14 cellular contexts compared by ENCODE assay signal in the genomic region with DNA sequence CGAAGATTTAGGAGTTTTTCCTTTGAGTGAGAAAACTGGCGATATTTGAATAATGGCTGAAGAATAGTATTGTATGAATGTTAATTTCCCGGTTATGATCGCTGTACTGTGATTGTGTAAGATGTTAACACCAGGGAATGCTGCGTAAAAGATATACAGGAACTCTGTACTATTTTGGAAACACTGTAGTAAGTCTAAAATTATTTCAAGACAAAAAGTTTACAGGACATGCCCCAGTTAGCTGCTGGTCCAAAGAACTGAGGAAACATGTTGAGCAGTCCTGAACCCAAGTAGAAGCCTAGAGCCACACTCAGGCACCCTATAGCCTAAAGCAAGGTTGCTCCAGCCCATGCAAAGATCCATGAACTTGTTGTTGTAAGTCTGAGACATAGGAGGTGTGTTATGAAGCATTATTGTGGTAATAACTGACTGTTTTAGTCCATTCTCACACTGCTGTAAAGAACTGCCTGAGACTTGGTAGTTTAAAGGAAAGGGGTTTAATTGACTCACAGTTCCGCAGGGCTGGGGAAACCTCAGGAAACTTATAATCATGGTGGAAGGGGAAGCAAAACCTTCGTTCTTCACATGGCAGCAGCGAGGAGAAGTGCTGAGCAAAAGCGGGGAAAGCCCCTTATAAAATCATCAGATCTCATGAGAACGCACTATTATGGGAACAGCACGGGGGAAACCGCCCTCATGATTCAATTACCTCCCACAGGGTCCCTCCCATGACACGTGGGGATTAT.
DNase-seq lines count a peak whose midpoint lies in the region; ATAC-seq and TF ChIP-seq lines count a peak whose summit lies in the region.
"Had no signal": no experiment of that assay in that cellular context is flagged by ENCODE, and none has a peak within 500 bp of the region (broad histone marks: within the 10 kb centered on the region; RNA-seq: fewer than 3 reads in every experiment).

No MANE protein-coding gene starts in this region.

- no peaks in the 10 kb centered on the region for H3K36me3 ChIP-seq in upper lobe of right lung
- H3K36me3 ChIP-seq: BLaER1 had no signal

- intact Hi-C loops in upper lobe of right lung (cut with DNase I), result no loop called here

- H3K27me3 Mint-ChIP-seq in activated naive CD8-positive, alpha-beta T cell, result no peaks in the 10 kb centered on the region
- H3K27me3 Mint-ChIP-seq: progenitor cell of endocrine pancreas had no signal

- peak; percentile 10 for DNase-seq in stimulated activated CD4-positive, alpha-beta T cell treated with anti-CD3 and anti-CD28 coated beads, Interleukin-4, amount 100 ng/mL, for 1 hour
- no peak for DNase-seq in stimulated activated CD4-positive, alpha-beta T cell treated with anti-CD3 and anti-CD28 coated beads, Interleukin-12 subunit alpha, Interleukin-12 subunit beta, amount 100 ng/mL, for 4 hours
- DNase-seq in upper lobe of right lung, result no peak
- DNase-seq in Ammon's horn (ENCODE audit: low spot score), result no peak
- DNase-seq: activated effector memory CD4-positive, alpha-beta T cell treated with Interleukin-2 at 50 U/mL for 16 hours; foreskin keratinocyte; midbrain had no signal

- H3K4me3 Mint-ChIP-seq in activated naive CD8-positive, alpha-beta T cell, result no peak overlapping the region

- no peak overlapping the region for H3K27ac ChIP-seq in upper lobe of right lung
- H3K27ac ChIP-seq: BLaER1, foreskin keratinocyte, SK-N-MC had no signal

- peaks cover 4% of the 10 kb centered on the region for H3K9me3 Mint-ChIP-seq in activated naive CD8-positive, alpha-beta T cell (ENCODE audit: low read depth)

- H3K4me1 Mint-ChIP-seq in activated naive CD8-positive, alpha-beta T cell (ENCODE audit: low read depth), result peaks cover 19% of the 10 kb centered on the region

- peaks cover 4% of the 10 kb centered on the region for H3K36me3 Mint-ChIP-seq in activated naive CD8-positive, alpha-beta T cell

- ATAC-seq in GM21447 (IDR thresholded peaks at IDR 0.05; ENCODE audit: unreplicated experiment) (peak; percentile 86), upper lobe of right lung (peak; percentile 46), GM21367 (IDR thresholded peaks at IDR 0.05; ENCODE audit: unreplicated experiment) (no peak), HG03521 (IDR thresholded peaks at IDR 0.05; ENCODE audit: unreplicated experiment) (no peak)
- ATAC-seq: foreskin keratinocyte had no signal

- TF ChIP-seq CTCF in upper lobe of right lung (IDR thresholded peaks at IDR 0.05), result no peak

- H3K4me1 ChIP-seq in upper lobe of right lung, result no peaks in the 10 kb centered on the region
- H3K4me1 ChIP-seq: BLaER1, foreskin keratinocyte had no signal

- H3K27ac Mint-ChIP-seq in activated naive CD8-positive, alpha-beta T cell, result peak overlapping the region; percentile 34
- H3K27ac Mint-ChIP-seq: progenitor cell of endocrine pancreas had no signal

- no peaks in the 10 kb centered on the region for H3K27me3 ChIP-seq in upper lobe of right lung
- H3K27me3 ChIP-seq: BLaER1, foreskin keratinocyte had no signal

- H3K9me3 ChIP-seq in upper lobe of right lung, result no peaks in the 10 kb centered on the region

- H3K4me3 ChIP-seq in upper lobe of right lung, result no peak overlapping the region
- H3K4me3 ChIP-seq: BLaER1, SK-N-MC had no signal

Comparison
In these comparisons a context has a peak if more than half of its experiments do, and no peak if none do; other contexts are left out.
1. ATAC-seq: peak in GM21447 (single experiment) and upper lobe of right lung (single experiment); none in GM21367 (single experiment) and HG03521 (single experiment).